26 cellular contexts compared by ENCODE assay signal in genomic region chr21:35873441-35873840, GRCh38.
"Had no signal": no experiment of that assay in that cellular context is flagged by ENCODE, and none has a peak within 500 bp of the region (broad histone marks: within the 10 kb centered on the region; RNA-seq: fewer than 3 reads in every experiment).

No MANE protein-coding gene starts in this region.

- ATAC-seq: activated naive CD4-positive, alpha-beta T cell treated with anti-CD3 and anti-CD28 coated beads, Interleukin-2, amount 50 U/mL, for 72 hours; activated naive CD8-positive, alpha-beta T cell treated with anti-CD3 and anti-CD28 coated beads, Interleukin-2, amount 50 U/mL, for 24 hours; activated T-cell treated with anti-CD3 and anti-CD28 coated beads, Interleukin-2, amount 50 U/mL, for 4 hours; SK-N-SH treated with all-trans-retinoic acid at 6 μM for 48 hours; WTC11 had no signal

- FAIRE-seq: RCC 7860 had no signal

- H3K4me2 ChIP-seq: KMS-11 had no signal

- H3K4me3 ChIP-seq: MG63, SJSA1 had no signal

- H3K9me3 ChIP-seq: MG63, SJSA1 had no signal

- H3K9ac ChIP-seq: KMS-11 had no signal

- H3K4me1 ChIP-seq: SJSA1 had no signal

- H3K27me3 ChIP-seq: MG63 had no signal

- DNase-seq: activated CD4-positive, alpha-beta T cell treated with anti-CD3 and anti-CD28 coated beads for 1 hour; activated CD4-positive, alpha-beta T cell treated with anti-CD3 and anti-CD28 coated beads, Interleukin-2, amount 10 ng/mL, durations not matched to agents 24 days and 14 days; activated CD4-positive, alpha-beta T cell treated with anti-CD3 and anti-CD28 coated beads, Interleukin-2, amount 50 U/mL, for 48 hours; activated CD8-positive, alpha-beta memory T cell treated with anti-CD3 and anti-CD28 coated beads for 24 hours; activated effector memory CD4-positive, alpha-beta T cell treated with anti-CD3 and anti-CD28 coated beads, Interleukin-2, amount 50 U/mL, for 16 hours; activated naive CD4-positive, alpha-beta T cell treated with Interleukin-2 at 50 U/mL for 16 hours; activated naive CD8-positive, alpha-beta T cell treated with anti-CD3 and anti-CD28 coated beads, Interleukin-2, amount 50 U/mL, for 24 hours; activated T-cell treated with anti-CD3 and anti-CD28 coated beads, Interleukin-2, amount 50 U/mL, for 4 hours; caudate nucleus; MG63; NCI-H1048; NCI-H1417 treated with DMSO at 0.1 percent for 48 hours; NCI-H1694; NCI-H2029; NCI-H2107; NCI-H510A treated with DMSO at 0.1 percent for 48 hours; NCI-H69; NK-92 treated with Interleukin-12 subunit alpha and Interleukin-12 subunit beta, amount 100 ng/mL, for 24 hours; SHP77; SW 1271 had no signal

- H3K27ac ChIP-seq: KMS-11, SJSA1 had no signal

- H3K36me3 ChIP-seq: MG63, SJSA1 had no signal
